ENCODE assay signal across 15 cellular contexts in genomic region chr17:62696256-62696655, GRCh38.
A peak's percentile ranks its signal among the peaks of the same experiment; 100 is the strongest.
DNase-seq lines count a peak whose midpoint lies in the region; ATAC-seq, FAIRE-seq and TF ChIP-seq lines count a peak whose summit lies in the region.
"Had no signal": no experiment of that assay in that cellular context is flagged by ENCODE, and none has a peak within 500 bp of the region (broad histone marks: within the 10 kb centered on the region; RNA-seq: fewer than 3 reads in every experiment).

No MANE protein-coding gene starts in this region.

- no peak overlapping the region for H2BK5ac ChIP-seq in H1 (ENCODE audit: low read depth, low read length)

- no peak for TF ChIP-seq EP300 in H1 (IDR thresholded peaks at IDR 0.05; ENCODE audit: borderline replicate concordance in 1 of 2, low read depth in 2 of 2, low read length in 2 of 2)

- no peaks in the 10 kb centered on the region; the same call in 2 of the 3 replicates for H3K9me3 Mint-ChIP-seq in GM23338
- H3K9me3 Mint-ChIP-seq in activated naive CD8-positive, alpha-beta T cell treated with anti-CD3 and anti-CD28 coated beads, Interleukin-2, amount 50 U/mL, for 24 hours, result no peaks in the 10 kb centered on the region

- TF ChIP-seq RAD21 in H1 (IDR thresholded peaks at IDR 0.05 in 1 of 2, conservative IDR thresholded peaks at IDR 0.05 in 1 of 2; ENCODE audit: low read depth in 2 of 2, low read length in 2 of 2), result no peak

- H3K14ac ChIP-seq in H1 (ENCODE audit: insufficient read length), result no peak overlapping the region

- H4K91ac ChIP-seq in H1 (replicated peaks; ENCODE audit: insufficient read length, low read length), result no peak overlapping the region

- ATAC-seq in GM23338 (no peak), gastrocnemius medialis (no peak)
- ATAC-seq in activated naive CD8-positive, alpha-beta T cell treated with anti-CD3 and anti-CD28 coated beads, Interleukin-2, amount 50 U/mL, for 24 hours, result no peak

- no peaks in the 10 kb centered on the region for H3K79me1 ChIP-seq in H1 (ENCODE audit: low read depth, low read length)

- peak overlapping the region; percentile 2; the same call in 1 of the 2 replicates for H4K8ac ChIP-seq in H1 (ENCODE audit: extremely low read depth, insufficient read depth, low read length)

- H3K27me3 Mint-ChIP-seq in GM23338 (ENCODE audit: insufficient read depth, low read depth, poor library complexity), result peaks cover 8% of the 10 kb centered on the region
- H3K27me3 Mint-ChIP-seq in activated naive CD8-positive, alpha-beta T cell treated with anti-CD3 and anti-CD28 coated beads, Interleukin-2, amount 50 U/mL, for 24 hours, result peaks cover 9% of the 10 kb centered on the region

- no peak overlapping the region for H2AK5ac ChIP-seq in H1 (ENCODE audit: low read depth, low read length)

- no peak overlapping the region for H3K9ac ChIP-seq in H1 (replicated peaks in 1 of 4; ENCODE audit: extremely low read depth in 1 of 4, low read depth in 3 of 4, low read length in 3 of 4)
- H3K9ac ChIP-seq: BLaER1 treated with 17β-estradiol and CSF1 and Interleukin-3, amounts not matched to agents 10 nM and 100 nM had no signal

- WGBS in H1 (ENCODE audit: extremely low coverage in 1 of 2, insufficient coverage in 1 of 2, insufficient read length in 1 of 2, insufficient replicate concordance in 2 of 2, low coverage in 1 of 2, low lambda C conversion rate in 2 of 2, missing lambda C conversion rate in 1 of 2), 2 experiments, result 95% methylated on average over 10 of the region's 10 CpGs; no CpG with 5 or more reads in 1 of the 2 experiments

- H4K20me1 ChIP-seq in GM23338 (replicated peaks; ENCODE audit: insufficient read depth), result no peaks in the 10 kb centered on the region
- H4K20me1 ChIP-seq in H1 (replicated peaks in 1 of 2; ENCODE audit: control insufficient read depth in 1 of 2, insufficient read depth in 2 of 2, low read length in 2 of 2), result no peaks in the 10 kb centered on the region
- peaks cover 8% of the 10 kb centered on the region for H4K20me1 ChIP-seq in osteoblast (ENCODE audit: insufficient read depth, low read length)

- no peak for FAIRE-seq in H1 (lab: Jason Lieb, UNC)
- FAIRE-seq: HTR-8/SVneo had no signal

- no peak overlapping the region for H2BK12ac ChIP-seq in H1 (ENCODE audit: low read depth, low read length)

- H3K4me1 ChIP-seq in GM23338 (ENCODE audit: insufficient read depth) (peaks cover 4% of the 10 kb centered on the region; the same call in 1 of the 2 replicates), H1 (replicated peaks in 1 of 4; ENCODE audit: control insufficient read depth in 3 of 4, insufficient read depth in 4 of 4, low read length in 3 of 4) (peaks cover 0 to 5% (median 0%) of the 10 kb centered on the region in 4 experiments; a peak in 3 of 7 replicates), osteoblast (ENCODE audit: insufficient read depth, low read length) (peaks cover 10% of the 10 kb centered on the region), gastrocnemius medialis (no peaks in the 10 kb centered on the region)

- H3K27me3 ChIP-seq in GM23338 (ENCODE audit: insufficient read depth), result no peaks in the 10 kb centered on the region
- no peaks in the 10 kb centered on the region for H3K27me3 ChIP-seq in H1 (replicated peaks in 1 of 4; ENCODE audit: control insufficient read depth in 3 of 4, extremely low read depth in 1 of 4, insufficient read depth in 3 of 4, low read length in 3 of 4)
- H3K27me3 ChIP-seq in osteoblast (ENCODE audit: insufficient read depth, low read length), result no peaks in the 10 kb centered on the region
- H3K27me3 ChIP-seq in gastrocnemius medialis, result no peaks in the 10 kb centered on the region
- H3K27me3 ChIP-seq: BLaER1 treated with 17β-estradiol and CSF1 and Interleukin-3, amounts not matched to agents 10 nM and 100 nM had no signal

- no peaks in the 10 kb centered on the region for H3F3A ChIP-seq in GM23338 (replicated peaks; ENCODE audit: low read depth)

- no peaks in the 10 kb centered on the region; the same call in 1 of the 2 replicates for H3K23me2 ChIP-seq in H1 (ENCODE audit: low read depth, low read length)

- CTCF ChIA-PET in H1 (lab: Charles Lee; ENCODE audit: partially characterized antibody), result interaction anchor here (0.8 to 7.0 kb wide), 4 partner anchors 8 to 28 kb away, joined by 3 to 68 read pairs (median 4); no protein-coding TSS in a partner anchor

- POLR2A ChIA-PET in H1 (lab: Charles Lee; ENCODE audit: partially characterized antibody), result no interaction called here

- H3K27ac Mint-ChIP-seq in GM23338, result no peak overlapping the region
- no peak overlapping the region for H3K27ac Mint-ChIP-seq in activated naive CD8-positive, alpha-beta T cell treated with anti-CD3 and anti-CD28 coated beads, Interleukin-2, amount 50 U/mL, for 24 hours

- H3K4me3 ChIP-seq in AG10803 (ENCODE audit: low read length), result no peak overlapping the region
- H3K4me3 ChIP-seq in GM23338, result no peak overlapping the region
- no peak overlapping the region for H3K4me3 ChIP-seq in H1 (ENCODE audit: extremely low read depth in 1 of 4, insufficient read depth in 2 of 4, low read depth in 3 of 4, low read length in 4 of 4)
- H3K4me3 ChIP-seq in osteoblast (ENCODE audit: insufficient read depth, low read length), result no peak overlapping the region
- H3K4me3 ChIP-seq in gastrocnemius medialis, result no peak overlapping the region
- H3K4me3 ChIP-seq: BLaER1 treated with 17β-estradiol and CSF1 and Interleukin-3, amounts not matched to agents 10 nM and 100 nM had no signal

- no peak overlapping the region for H3K27ac ChIP-seq in GM23338 (ENCODE audit: low read depth)
- H3K27ac ChIP-seq in H1 (ENCODE audit: low read depth, low read length), result no peak overlapping the region
- H3K27ac ChIP-seq in osteoblast (ENCODE audit: low read depth, low read length), result no peak overlapping the region
- H3K27ac ChIP-seq in gastrocnemius medialis, result no peak overlapping the region
- H3K27ac ChIP-seq: BLaER1 treated with 17β-estradiol and CSF1 and Interleukin-3, amounts not matched to agents 10 nM and 100 nM had no signal

- H2BK20ac ChIP-seq in H1 (ENCODE audit: low read length), result no peak overlapping the region

- intact Hi-C loops in gastrocnemius medialis (cut with DNase I; ENCODE audit: low total_unique reads), result no loop called here

- TF ChIP-seq CTCF in AG10803 (conservative IDR thresholded peaks at IDR 0.05; ENCODE audit: low read length), result peak; percentile 5; the same call in 1 of the 2 replicates
- TF ChIP-seq CTCF in GM23338 (conservative IDR thresholded peaks at IDR 0.05; ENCODE audit: low read depth in 2 of 2), result no peak
- no peak for TF ChIP-seq CTCF in H1 (IDR thresholded peaks at IDR 0.05; ENCODE audit: control extremely low read depth in 1 of 3, insufficient read depth in 1 of 3, low read depth in 1 of 3, low read length in 3 of 3)
- TF ChIP-seq CTCF in osteoblast (IDR thresholded peaks at IDR 0.05; ENCODE audit: extremely low read depth, low read depth, low read length), result no peak
- no peak for TF ChIP-seq CTCF in gastrocnemius medialis (IDR thresholded peaks at IDR 0.05 in 4 of 5, conservative IDR thresholded peaks at IDR 0.05 in 1 of 5)

- peak overlapping the region; percentile 14 for H3K4ac ChIP-seq in H1 (replicated peaks; ENCODE audit: insufficient read length, low read depth, low read length)

- peaks cover 16% of the 10 kb centered on the region for H3K4me1 Mint-ChIP-seq in GM23338
- H3K4me1 Mint-ChIP-seq in activated naive CD8-positive, alpha-beta T cell treated with anti-CD3 and anti-CD28 coated beads, Interleukin-2, amount 50 U/mL, for 24 hours, result no peaks in the 10 kb centered on the region

- no peaks in the 10 kb centered on the region for H3K36me3 Mint-ChIP-seq in GM23338 (ENCODE audit: low read depth)
- no peaks in the 10 kb centered on the region for H3K36me3 Mint-ChIP-seq in activated naive CD8-positive, alpha-beta T cell treated with anti-CD3 and anti-CD28 coated beads, Interleukin-2, amount 50 U/mL, for 24 hours (ENCODE audit: low read depth)

- H3K9me3 ChIP-seq in H1 (ENCODE audit: insufficient read depth in 2 of 2, low read depth in 1 of 2, low read length in 1 of 2) (no peaks in the 10 kb centered on the region), osteoblast (ENCODE audit: low read depth, low read length) (no peaks in the 10 kb centered on the region), gastrocnemius medialis (no peaks in the 10 kb centered on the region)

- no peak overlapping the region for H3K18ac ChIP-seq in H1 (ENCODE audit: extremely low read depth, low read length)

- H2BK120ac ChIP-seq in H1 (replicated peaks; ENCODE audit: low read depth, low read length), result no peak overlapping the region

- in situ Hi-C loops in gastrocnemius medialis (cut with MboI; ENCODE audit: low sequenced_read_pairs in 4 of 4), result loop anchor here in 2 of 4 donors (10.0 to 25.0 kb wide), 2 partner anchors 719 to 816 kb away; partner anchors contain the start of gene KCNH6 (in 1 of the 2)

- no peak overlapping the region for H3K23ac ChIP-seq in H1 (ENCODE audit: insufficient read length)

- no peak for TF ChIP-seq POLR2A in H1 (IDR thresholded peaks at IDR 0.05; ENCODE audit: control extremely low read depth in 1 of 2, low read depth in 2 of 2, low read length in 2 of 2)
- no peak for TF ChIP-seq POLR2A in gastrocnemius medialis (IDR thresholded peaks at IDR 0.05)

- H2AFZ ChIP-seq in GM23338 (peak overlapping the region; percentile 74; the same call in 1 of the 2 replicates), H1 (ENCODE audit: low read length) (no peak overlapping the region), osteoblast (ENCODE audit: low read length) (no peak overlapping the region)

- DNase-seq in AG10803 (ENCODE audit: low read depth) (peak; percentile 42), GM23338 (ENCODE audit: low spot score) (no peak), H1 (ENCODE audit: low read depth in 1 of 2, low spot score in 2 of 2) (no peak), osteoblast (ENCODE audit: insufficient read length, low spot score, missing footprints) (peak; percentile 85), gastrocnemius medialis (no peak), superior temporal gyrus (ENCODE audit: extremely low spot score) (no peak), NCI-H1105 (lab: John Stamatoyannopoulos, UW) (no peak)
- DNase-seq in activated naive CD8-positive, alpha-beta T cell treated with anti-CD3 and anti-CD28 coated beads, Interleukin-2, amount 50 U/mL, for 24 hours, result no peak
- DNase-seq: ACHN, EL, HCEC 1CT, NCI-H1048, NCI-H187 had no signal

- no peak overlapping the region for H4K5ac ChIP-seq in H1 (ENCODE audit: insufficient read length, low read depth, low read length)

- H3K79me2 ChIP-seq in GM23338 (replicated peaks; ENCODE audit: insufficient read depth) (no peaks in the 10 kb centered on the region), H1 (ENCODE audit: control insufficient read depth in 1 of 2, insufficient read depth in 2 of 2, low read length in 2 of 2) (no peaks in the 10 kb centered on the region), osteoblast (ENCODE audit: insufficient read depth, low read length) (no peaks in the 10 kb centered on the region)

- H3K56ac ChIP-seq in H1 (replicated peaks; ENCODE audit: insufficient read length, low read depth, low read length), result no peak overlapping the region

- H3K9me2 ChIP-seq in GM23338 (ENCODE audit: insufficient read depth), result no peaks in the 10 kb centered on the region

- H3K4me2 ChIP-seq in GM23338, result no peak overlapping the region
- no peak overlapping the region for H3K4me2 ChIP-seq in H1 (ENCODE audit: insufficient read depth in 1 of 2, low read depth in 2 of 2, low read length in 2 of 2)
- H3K4me2 ChIP-seq in osteoblast (ENCODE audit: insufficient read depth, low read length), result peak overlapping the region; percentile 9

- no peak overlapping the region for H2BK15ac ChIP-seq in H1 (ENCODE audit: low read length)

- H3K4me3 Mint-ChIP-seq in GM23338, result no peak overlapping the region
- H3K4me3 Mint-ChIP-seq in activated naive CD8-positive, alpha-beta T cell treated with anti-CD3 and anti-CD28 coated beads, Interleukin-2, amount 50 U/mL, for 24 hours, result no peak overlapping the region

- no peaks in the 10 kb centered on the region for H3K36me3 ChIP-seq in GM23338 (ENCODE audit: insufficient read depth)
- no peaks in the 10 kb centered on the region for H3K36me3 ChIP-seq in H1 (ENCODE audit: control insufficient read depth in 2 of 4, insufficient read depth in 4 of 4, low read length in 3 of 4)
- H3K36me3 ChIP-seq in osteoblast (ENCODE audit: insufficient read depth, low read length), result peaks cover 18% of the 10 kb centered on the region
- H3K36me3 ChIP-seq in gastrocnemius medialis, result no peaks in the 10 kb centered on the region

Comparison
In these comparisons a context has a peak if more than half of its experiments do, and no peak if none do; other contexts are left out.
1. DNase-seq: peak in AG10803 (single experiment) and osteoblast (single experiment); none in GM23338 (single experiment), H1 (0 of 2), gastrocnemius medialis (0 of 2), activated naive CD8-positive, alpha-beta T cell treated with anti-CD3 and anti-CD28 coated beads, Interleukin-2, amount 50 U/mL, for 24 hours (single experiment), superior temporal gyrus (single experiment) and NCI-H1105 (single experiment).